In genomic region chr19:4345656-4346383, GRCh38 we compare ENCODE assay signal across 24 cellular contexts. TPM values are rescaled to one million over a fixed set of nuclear protein-coding genes. Genes with fewer than 3 reads are reported as not detected.
DNase-seq lines count a peak whose midpoint lies in the region; ATAC-seq lines count a peak whose summit lies in the region.
"Had no signal": no experiment of that assay in that cellular context is flagged by ENCODE, and none has a peak within 500 bp of the region (broad histone marks: within the 10 kb centered on the region; RNA-seq: fewer than 3 reads in every experiment).

No MANE protein-coding gene starts in this region.

- H3K23ac ChIP-seq in trophoblast cell (ENCODE audit: low read length) = no peak overlapping the region

- DNase-seq in activated CD4-positive, alpha-beta T cell treated with anti-CD3 and anti-CD28 coated beads, Interleukin-2, amount 10 ng/mL, durations not matched to agents 7 days and 5 days = no peak
- no peak for DNase-seq in activated CD4-positive, alpha-beta T cell treated with anti-CD3 and anti-CD28 coated beads, Interleukin-2, amount 10 ng/mL, durations not matched to agents 24 days and 14 days
- DNase-seq in immature natural killer cell (no peak), trophoblast cell (no peak), HPDE6-E6E7 (ENCODE audit: extremely low spot score) (no peak), NCI-H2196 (lab: John Stamatoyannopoulos, UW; ENCODE audit: unreplicated experiment) (no peak)
- DNase-seq: activated naive CD4-positive, alpha-beta T cell treated with Interleukin-2 at 50 U/mL for 16 hours; BE2C; cortex of kidney; GM23248; mammary epithelial cell; naive thymus-derived CD4-positive, alpha-beta T cell; NCI-H1436; stimulated activated CD4-positive, alpha-beta T cell treated with anti-CD3 and anti-CD28 coated beads, Interleukin-4, amount 100 ng/mL, for 1 hour; T1000 had no signal

- no peak for ATAC-seq in HG02938 (IDR thresholded peaks at IDR 0.05; ENCODE audit: unreplicated experiment)
- ATAC-seq: naive thymus-derived CD4-positive, alpha-beta T cell had no signal

- peaks cover 12% of the 10 kb centered on the region in 2 experiments for H3K4me1 ChIP-seq in trophoblast cell (ENCODE audit: control insufficient read depth in 1 of 2, insufficient read depth in 2 of 2, low read length in 2 of 2)

- no peak overlapping the region for H4K8ac ChIP-seq in trophoblast cell (ENCODE audit: low read depth, low read length)

- CTCF ChIA-PET in activated CD4-positive, alpha-beta T cell treated with anti-CD3 and anti-CD28 coated beads, Interleukin-2, amount 10 ng/mL, durations not matched to agents 7 days and 5 days (lab: Charles Lee) = interaction anchor here (0.7 to 2.0 kb wide), 3 partner anchors 55 to 398 kb away, joined by 3 to 8 read pairs (median 6); partner anchors contain the start of gene SH3GL1

- H3K4me3 Mint-ChIP-seq in activated CD4-positive, alpha-beta T cell treated with anti-CD3 and anti-CD28 coated beads, Interleukin-2, amount 10 ng/mL, durations not matched to agents 7 days and 5 days = peak overlapping the region; percentile 51
- H3K4me3 Mint-ChIP-seq in activated CD4-positive, alpha-beta T cell treated with anti-CD3 and anti-CD28 coated beads, Interleukin-2, amount 10 ng/mL, durations not matched to agents 24 days and 14 days = no peak overlapping the region
- H3K4me3 Mint-ChIP-seq in IgD-negative memory B cell = peak overlapping the region; percentile 27 to 76 (median 57)
- peak overlapping the region; percentile 53 to 65 (median 61) for H3K4me3 Mint-ChIP-seq in immature natural killer cell

- H3K27me3 ChIP-seq in trophoblast cell (ENCODE audit: insufficient read depth, low read length) = no peaks in the 10 kb centered on the region
- H3K27me3 ChIP-seq: BE2C had no signal

- peaks cover 14% of the 10 kb centered on the region for H3K36me3 Mint-ChIP-seq in activated CD4-positive, alpha-beta T cell treated with anti-CD3 and anti-CD28 coated beads, Interleukin-2, amount 10 ng/mL, durations not matched to agents 7 days and 5 days (ENCODE audit: low read depth)
- peaks cover 12% of the 10 kb centered on the region for H3K36me3 Mint-ChIP-seq in activated CD4-positive, alpha-beta T cell treated with anti-CD3 and anti-CD28 coated beads, Interleukin-2, amount 10 ng/mL, durations not matched to agents 24 days and 14 days (ENCODE audit: low read depth)
- H3K36me3 Mint-ChIP-seq in IgD-negative memory B cell = peaks cover 3% of the 10 kb centered on the region
- H3K36me3 Mint-ChIP-seq in immature natural killer cell = peaks cover 0 to 4% (median 3%) of the 10 kb centered on the region in 3 donors

- H3K9me3 ChIP-seq in trophoblast cell (ENCODE audit: insufficient read depth, low read depth, low read length) = no peaks in the 10 kb centered on the region
- H3K9me3 ChIP-seq: BE2C, prostate gland had no signal

- H3K79me2 ChIP-seq in trophoblast cell (ENCODE audit: control insufficient read depth, insufficient read depth, low read length, poor library complexity) = peaks cover 4% of the 10 kb centered on the region

- peaks cover 19 to 20% of the 10 kb centered on the region in 2 experiments for H3K36me3 ChIP-seq in trophoblast cell (ENCODE audit: control insufficient read depth in 1 of 2, insufficient read depth in 2 of 2, low read length in 2 of 2)
- H3K36me3 ChIP-seq: prostate gland had no signal

- H4K12ac ChIP-seq in trophoblast cell (ENCODE audit: low read depth, low read length) = peak overlapping the region; percentile 32

- no peak overlapping the region for H3K14ac ChIP-seq in trophoblast cell (ENCODE audit: low read length)

- no peak overlapping the region for H4K91ac ChIP-seq in trophoblast cell (ENCODE audit: low read depth, low read length)

- no peak overlapping the region for H2AFZ ChIP-seq in trophoblast cell (ENCODE audit: insufficient read depth, low read length, poor library complexity)
- H2AFZ ChIP-seq: GM23248 had no signal

- peaks cover 19% of the 10 kb centered on the region for H3K4me1 Mint-ChIP-seq in activated CD4-positive, alpha-beta T cell treated with anti-CD3 and anti-CD28 coated beads, Interleukin-2, amount 10 ng/mL, durations not matched to agents 7 days and 5 days
- peaks cover 7% of the 10 kb centered on the region for H3K4me1 Mint-ChIP-seq in activated CD4-positive, alpha-beta T cell treated with anti-CD3 and anti-CD28 coated beads, Interleukin-2, amount 10 ng/mL, durations not matched to agents 24 days and 14 days
- peaks cover 5 to 12% (median 7%) of the 10 kb centered on the region in 3 donors for H3K4me1 Mint-ChIP-seq in IgD-negative memory B cell
- peaks cover 60 to 66% of the 10 kb centered on the region in 2 donors for H3K4me1 Mint-ChIP-seq in immature natural killer cell

- H3K27me3 Mint-ChIP-seq in activated CD4-positive, alpha-beta T cell treated with anti-CD3 and anti-CD28 coated beads, Interleukin-2, amount 10 ng/mL, durations not matched to agents 7 days and 5 days = no peaks in the 10 kb centered on the region
- no peaks in the 10 kb centered on the region for H3K27me3 Mint-ChIP-seq in activated CD4-positive, alpha-beta T cell treated with anti-CD3 and anti-CD28 coated beads, Interleukin-2, amount 10 ng/mL, durations not matched to agents 24 days and 14 days
- H3K27me3 Mint-ChIP-seq in IgD-negative memory B cell = no peaks in the 10 kb centered on the region
- peaks cover 7 to 14% (median 10%) of the 10 kb centered on the region in 3 donors for H3K27me3 Mint-ChIP-seq in immature natural killer cell (ENCODE audit: low read depth in 3 of 3)

- H3K18ac ChIP-seq in trophoblast cell (ENCODE audit: low read length) = peak overlapping the region; percentile 35

- no peak overlapping the region for H2BK12ac ChIP-seq in trophoblast cell (ENCODE audit: low read length)

- no peak overlapping the region for H3K4ac ChIP-seq in trophoblast cell (ENCODE audit: low read depth, low read length)

- intact Hi-C loops in activated CD4-positive, alpha-beta T cell treated with anti-CD3 and anti-CD28 coated beads, Interleukin-2, amount 10 ng/mL, durations not matched to agents 24 days and 14 days (cut with micrococcal nuclease) = no loop called here

- no peak overlapping the region for H3K27ac ChIP-seq in trophoblast cell (ENCODE audit: low read depth, low read length)
- H3K27ac ChIP-seq: GM23248, prostate gland, skin epidermis had no signal

- H3K79me1 ChIP-seq in trophoblast cell (ENCODE audit: low read length) = peaks cover 12% of the 10 kb centered on the region

- H3K9ac ChIP-seq in trophoblast cell (ENCODE audit: low read length) = no peak overlapping the region
- H3K9ac ChIP-seq: GM23248 had no signal

- no peak overlapping the region for H3K4me3 ChIP-seq in trophoblast cell (ENCODE audit: low read depth, low read length)
- H3K4me3 ChIP-seq: GM23248, prostate gland, skin epidermis had no signal

- POLR2A ChIA-PET in activated CD4-positive, alpha-beta T cell treated with anti-CD3 and anti-CD28 coated beads, Interleukin-2, amount 10 ng/mL, durations not matched to agents 7 days and 5 days (lab: Charles Lee) = interaction anchor here (0.6 kb wide), 1 partner anchor 60 kb away, joined by 6 read pairs; no protein-coding TSS in a partner anchor

- no peak overlapping the region for H3K4me2 ChIP-seq in trophoblast cell (ENCODE audit: low read length)

- H2BK5ac ChIP-seq in trophoblast cell (ENCODE audit: low read depth, low read length, poor library complexity) = no peak overlapping the region

- no peak overlapping the region for H2AK5ac ChIP-seq in trophoblast cell (ENCODE audit: low read length)

- no peak overlapping the region for H3K27ac Mint-ChIP-seq in activated CD4-positive, alpha-beta T cell treated with anti-CD3 and anti-CD28 coated beads, Interleukin-2, amount 10 ng/mL, durations not matched to agents 7 days and 5 days
- H3K27ac Mint-ChIP-seq in activated CD4-positive, alpha-beta T cell treated with anti-CD3 and anti-CD28 coated beads, Interleukin-2, amount 10 ng/mL, durations not matched to agents 24 days and 14 days = no peak overlapping the region
- H3K27ac Mint-ChIP-seq in IgD-negative memory B cell (no peak overlapping the region), immature natural killer cell (peak overlapping the region in 2 of 6 donors; percentile 8 to 84)

- no peaks in the 10 kb centered on the region for H3K9me3 Mint-ChIP-seq in activated CD4-positive, alpha-beta T cell treated with anti-CD3 and anti-CD28 coated beads, Interleukin-2, amount 10 ng/mL, durations not matched to agents 7 days and 5 days
- H3K9me3 Mint-ChIP-seq in activated CD4-positive, alpha-beta T cell treated with anti-CD3 and anti-CD28 coated beads, Interleukin-2, amount 10 ng/mL, durations not matched to agents 24 days and 14 days = no peaks in the 10 kb centered on the region
- H3K9me3 Mint-ChIP-seq in IgD-negative memory B cell (peaks cover 0 to 1% (median 0%) of the 10 kb centered on the region in 3 donors), immature natural killer cell (no peaks in the 10 kb centered on the region)

- WGBS in trophoblast cell (ENCODE audit: extremely low coverage, insufficient coverage, insufficient read length) = no CpG with 5 or more reads among the region's 18 CpGs

- no peak overlapping the region for H2BK120ac ChIP-seq in trophoblast cell (ENCODE audit: insufficient read depth, low read length, poor library complexity)

RNA-seq across cellular contexts. Expression of gene MPND, which starts 2.5 kb away (rescaled TPM):
- total RNA-seq in activated CD4-positive, alpha-beta T cell treated with anti-CD3 and anti-CD28 coated beads, Interleukin-2, amount 10 ng/mL, durations not matched to agents 7 days and 5 days = 10 to 100 TPM; 21.2 to 28.1 TPM
- 20.6 and 21.0 TPM in 2 replicates for total RNA-seq in activated CD4-positive, alpha-beta T cell treated with anti-CD3 and anti-CD28 coated beads, Interleukin-2, amount 10 ng/mL, durations not matched to agents 24 days and 14 days
- 9.7 TPM for polyA plus RNA-seq in IgD-negative memory B cell
- 10 to 100 TPM in 2 of 3 donors, 1 to 10 TPM in 1; 9.0 to 13.4 (median 11.3) TPM for polyA plus RNA-seq in immature natural killer cell
- polyA plus RNA-seq in trophoblast cell (2013) = 13.8 and 15.3 TPM in 2 replicates

RNA-seq across cellular contexts. Expression of gene STAP2, which starts 7.2 kb away (rescaled TPM):
- 10 to 100 TPM; 10.4 to 11.9 TPM for total RNA-seq in activated CD4-positive, alpha-beta T cell treated with anti-CD3 and anti-CD28 coated beads, Interleukin-2, amount 10 ng/mL, durations not matched to agents 7 days and 5 days
- total RNA-seq in activated CD4-positive, alpha-beta T cell treated with anti-CD3 and anti-CD28 coated beads, Interleukin-2, amount 10 ng/mL, durations not matched to agents 24 days and 14 days = 14.2 and 16.8 TPM in 2 replicates
- polyA plus RNA-seq in IgD-negative memory B cell = not detected
- polyA plus RNA-seq in immature natural killer cell = 1 to 10 TPM in 1 of 3 donors, under 1 TPM in 1, not detected in 1; 0.89 to 4.2 TPM
- polyA plus RNA-seq in trophoblast cell (2013) = 41.8 and 46.1 TPM in 2 replicates

RNA-seq across cellular contexts. Expression of gene FSD1, which starts 41.4 kb away (rescaled TPM):
- 10 to 100 TPM; 12.7 to 17.2 TPM for total RNA-seq in activated CD4-positive, alpha-beta T cell treated with anti-CD3 and anti-CD28 coated beads, Interleukin-2, amount 10 ng/mL, durations not matched to agents 7 days and 5 days
- 44.2 and 44.3 TPM in 2 replicates for total RNA-seq in activated CD4-positive, alpha-beta T cell treated with anti-CD3 and anti-CD28 coated beads, Interleukin-2, amount 10 ng/mL, durations not matched to agents 24 days and 14 days
- polyA plus RNA-seq in IgD-negative memory B cell = 0.58 TPM
- 10 to 100 TPM; 10.1 to 23.8 (median 12.8) TPM for polyA plus RNA-seq in immature natural killer cell
- polyA plus RNA-seq in trophoblast cell (2013) = 8.7 TPM in 2 replicates

RNA-seq across cellular contexts. Expression of gene TMIGD2, which starts 43.6 kb away (rescaled TPM):
- total RNA-seq in activated CD4-positive, alpha-beta T cell treated with anti-CD3 and anti-CD28 coated beads, Interleukin-2, amount 10 ng/mL, durations not matched to agents 7 days and 5 days = 10 to 100 TPM; 45.4 to 48.7 TPM
- total RNA-seq in activated CD4-positive, alpha-beta T cell treated with anti-CD3 and anti-CD28 coated beads, Interleukin-2, amount 10 ng/mL, durations not matched to agents 24 days and 14 days = 13.3 and 14.0 TPM in 2 replicates
- polyA plus RNA-seq in IgD-negative memory B cell (1.9 TPM), immature natural killer cell (100 to 1,000 TPM in 1 of 3 donors, 10 to 100 TPM in 2; 85.3 to 116 (median 86.1) TPM)
- polyA plus RNA-seq in trophoblast cell (2013) = 0.89 and 1.2 TPM in 2 replicates
- total RNA-seq: A172, endothelial cell of umbilical vein, G401, GM23248, mammary epithelial cell, prostate gland, SK-MEL-5 had no signal
- polyA plus RNA-seq: endothelial cell of umbilical vein, GM23248, keratinocyte, mammary epithelial cell had no signal

RNA-seq across cellular contexts. Expression of gene SH3GL1, which starts 54.5 kb away (rescaled TPM):
- 10 to 100 TPM; 67.7 to 68.2 TPM for total RNA-seq in activated CD4-positive, alpha-beta T cell treated with anti-CD3 and anti-CD28 coated beads, Interleukin-2, amount 10 ng/mL, durations not matched to agents 7 days and 5 days
- 53.8 and 56.8 TPM in 2 replicates for total RNA-seq in activated CD4-positive, alpha-beta T cell treated with anti-CD3 and anti-CD28 coated beads, Interleukin-2, amount 10 ng/mL, durations not matched to agents 24 days and 14 days
- polyA plus RNA-seq in IgD-negative memory B cell (23.7 TPM), immature natural killer cell (10 to 100 TPM; 13.8 to 24.6 (median 18.4) TPM)
- 134 and 142 TPM in 2 replicates for polyA plus RNA-seq in trophoblast cell (2013)
